ENCODE assay signal across 8 cellular contexts in the genomic region with DNA sequence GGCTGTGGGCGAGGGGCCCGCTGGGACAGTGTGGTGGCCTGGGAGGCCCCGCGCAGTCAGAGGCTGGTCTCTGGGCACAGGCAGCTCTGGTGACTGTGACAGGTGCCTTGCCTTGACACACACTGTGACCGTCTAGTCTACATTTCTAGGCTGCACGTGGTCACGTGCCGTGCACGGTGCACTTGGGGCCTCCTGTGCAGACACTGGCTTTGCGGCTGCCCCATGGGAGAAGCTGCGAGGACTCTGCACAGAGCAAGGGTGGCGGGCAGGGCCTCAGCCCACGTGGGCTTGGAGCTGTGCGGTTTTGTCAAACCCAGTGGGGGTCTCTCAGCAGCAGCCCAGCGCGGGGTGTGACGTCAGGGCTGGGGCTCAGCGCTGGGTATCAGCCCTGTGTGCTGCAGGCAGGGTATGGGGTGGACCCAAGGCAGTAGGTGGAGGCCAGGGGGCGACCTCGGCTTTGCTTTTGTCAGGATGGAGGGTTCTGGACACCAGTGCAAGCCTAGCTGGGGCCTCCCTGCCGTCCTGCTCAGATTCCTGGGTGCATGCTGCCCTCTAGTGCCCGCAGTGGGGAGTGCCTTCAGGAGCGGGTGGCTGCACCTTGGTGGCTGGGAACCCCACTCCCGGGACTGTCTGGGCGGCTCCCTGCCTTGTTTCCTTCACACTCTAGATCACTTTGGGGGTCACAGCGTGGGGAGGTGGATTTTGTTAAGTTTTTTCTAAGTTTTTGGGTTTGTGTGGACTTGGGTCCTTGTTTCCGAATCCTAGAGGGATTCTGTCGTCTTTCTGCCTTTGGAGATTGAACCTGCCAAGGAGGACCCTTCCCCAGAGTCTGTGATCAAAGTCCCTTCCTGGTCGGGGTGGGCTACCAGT.
DNase-seq lines count a peak whose midpoint lies in the region; ATAC-seq and TF ChIP-seq lines count a peak whose summit lies in the region.

No MANE protein-coding gene starts in this region.

- H4K5ac ChIP-seq in H9 (ENCODE audit: insufficient read length, low read depth, low read length) = no peak overlapping the region

- H3K79me1 ChIP-seq in H9 (ENCODE audit: insufficient read depth, low read depth, low read length, poor library complexity, severe bottlenecking) = no peaks in the 10 kb centered on the region

- H3K56ac ChIP-seq in H9 (ENCODE audit: insufficient read length, low read depth, low read length) = no peak overlapping the region

- H3K4me3 Mint-ChIP-seq in H9 = no peak overlapping the region

- H4K8ac ChIP-seq in H9 (replicated peaks; ENCODE audit: insufficient read length, low read depth, low read length) = no peak overlapping the region

- WGBS in H9 (ENCODE audit: extremely low coverage, insufficient read length, low lambda C conversion rate) = no CpG with 5 or more reads among the region's 29 CpGs

- H2BK20ac ChIP-seq in H9 (ENCODE audit: low read depth, low read length, poor library complexity, severe bottlenecking) = no peak overlapping the region

- peaks cover 5 to 24% (median 18%) of the 10 kb centered on the region in 3 experiments for H3K36me3 Mint-ChIP-seq in H9 (ENCODE audit: insufficient read depth in 1 of 3, low read depth in 3 of 3)

- no peaks in the 10 kb centered on the region for H3K23me2 ChIP-seq in H9 (ENCODE audit: insufficient read length, low read depth, low read length, poor library complexity, severe bottlenecking)

- no peaks in the 10 kb centered on the region for H3K79me2 ChIP-seq in H9 (ENCODE audit: insufficient read depth, low read length)

- H3K4me1 Mint-ChIP-seq in H9 = peaks cover 0 to 13% of the 10 kb centered on the region in 2 experiments; a peak in 3 of 4 replicates

- H3K18ac ChIP-seq in H9 (ENCODE audit: insufficient read length, low read depth, low read length) = no peak overlapping the region

- no peak overlapping the region for H2BK5ac ChIP-seq in H9 (ENCODE audit: insufficient read length, low read length)

- no peak overlapping the region for H3K14ac ChIP-seq in H9 (ENCODE audit: insufficient read depth, low read length)

- no peak overlapping the region for H3K9ac ChIP-seq in H9 (ENCODE audit: extremely low read depth, insufficient read length, low read length)

- no peak overlapping the region for H3K4ac ChIP-seq in H9 (ENCODE audit: low read depth, low read length)

- no peak overlapping the region for H3K4me2 ChIP-seq in H9 (ENCODE audit: insufficient read depth, insufficient read length, low read length)

- H2BK15ac ChIP-seq in H9 (ENCODE audit: low read depth, low read length) = no peak overlapping the region

- H3T11ph ChIP-seq in H9 (ENCODE audit: low read length) = no peak overlapping the region

- H3K27ac ChIP-seq in H9 (ENCODE audit: insufficient read length, low read depth, low read length) = no peak overlapping the region

- H2AK5ac ChIP-seq in H9 (ENCODE audit: insufficient read length, low read length) = no peak overlapping the region

- no peaks in the 10 kb centered on the region for H3K9me3 ChIP-seq in H9 (ENCODE audit: control insufficient read depth, low read depth, low read length)

- no peak overlapping the region for H2BK12ac ChIP-seq in H9 (ENCODE audit: insufficient read length, low read depth, low read length)

- H3K27me3 ChIP-seq in H9 (ENCODE audit: insufficient read depth, low read length) = no peaks in the 10 kb centered on the region

- no peak overlapping the region for H2AFZ ChIP-seq in H9 (ENCODE audit: low read length)

- peak; percentile 97 for TF ChIP-seq CTCF in H9 (conservative IDR thresholded peaks at IDR 0.05)

- H4K91ac ChIP-seq in H9 (ENCODE audit: insufficient read length, low read depth, low read length) = no peak overlapping the region

- H3K4me1 ChIP-seq in H9 (ENCODE audit: insufficient read depth, low read length) = no peaks in the 10 kb centered on the region

- H3K27me3 Mint-ChIP-seq in H9 (ENCODE audit: low read depth) = no peaks in the 10 kb centered on the region

- H3K23ac ChIP-seq in H9 (ENCODE audit: insufficient read length, low read depth, low read length) = no peak overlapping the region

- no peaks in the 10 kb centered on the region for H3K9me3 Mint-ChIP-seq in H9

- no peaks in the 10 kb centered on the region for H4K20me1 ChIP-seq in H9 (ENCODE audit: control insufficient read depth, insufficient read depth, insufficient read length)

- H3K27ac Mint-ChIP-seq in H9 = no peak overlapping the region; a peak in 1 of 7 replicates

- peak; percentile 59 for DNase-seq in COR-L47 (lab: John Stamatoyannopoulos, UW)
- DNase-seq in H9 = peak; percentile 92
- peak; percentile 52 to 83 for DNase-seq in NCI-H446 (lab: John Stamatoyannopoulos, UW)
- peak; percentile 89 for DNase-seq in activated CD4-positive, alpha-beta T cell treated with anti-CD3 and anti-CD28 coated beads for 48 hours
- peak; percentile 92 for DNase-seq in cerebellum (ENCODE audit: low spot score)
- peak; percentile 82 for DNase-seq in left lobe of liver (ENCODE audit: low spot score)
- peak; percentile 87 for DNase-seq in stimulated activated CD4-positive, alpha-beta T cell treated with anti-CD3 and anti-CD28 coated beads, Interleukin-4, amount 100 ng/mL, for 24 hours

- no peak overlapping the region for H2BK120ac ChIP-seq in H9 (ENCODE audit: low read depth, low read length, poor library complexity, severe bottlenecking)

- ATAC-seq in left lobe of liver (peak; percentile 91), GM19395 (IDR thresholded peaks at IDR 0.05; ENCODE audit: unreplicated experiment) (no peak)
